In genomic region chr9:95135756-95136155, GRCh38 we compare ENCODE assay signal across 28 cellular contexts.
"Had no signal": no experiment of that assay in that cellular context is flagged by ENCODE, and none has a peak within 500 bp of the region (broad histone marks: within the 10 kb centered on the region; RNA-seq: fewer than 3 reads in every experiment).

No MANE protein-coding gene starts in this region.

- H3K27ac Mint-ChIP-seq: dendritic cell treated with granulocyte-macrophage colony-stimulating factor and Interleukin-4, amounts not matched to agents 40 ng/mL and 50 ng/mL, for 4 days; effector memory CD8-positive, alpha-beta T cell; endodermal cell had no signal

- H3K9me3 Mint-ChIP-seq: dendritic cell treated with granulocyte-macrophage colony-stimulating factor and Interleukin-4, amounts not matched to agents 40 ng/mL and 50 ng/mL, for 4 days; effector memory CD8-positive, alpha-beta T cell; endodermal cell had no signal

- H3K9me3 ChIP-seq: colonic mucosa, esophagus muscularis mucosa, esophagus squamous epithelium, gastrocnemius medialis, gastroesophageal sphincter, heart left ventricle, heart right ventricle had no signal

- H3K4me3 Mint-ChIP-seq: dendritic cell treated with granulocyte-macrophage colony-stimulating factor and Interleukin-4, amounts not matched to agents 40 ng/mL and 50 ng/mL, for 4 days; effector memory CD8-positive, alpha-beta T cell; endodermal cell had no signal

- ATAC-seq: effector memory CD8-positive, alpha-beta T cell; esophagus mucosa; foreskin keratinocyte; gastrocnemius medialis; gastroesophageal sphincter; heart left ventricle; heart right ventricle had no signal

- H3K36me3 ChIP-seq: colonic mucosa, esophagus squamous epithelium, gastrocnemius medialis, heart left ventricle had no signal

- H3K27ac ChIP-seq: colonic mucosa, coronary artery, dorsolateral prefrontal cortex, epithelial cell of prostate, esophagus muscularis mucosa, esophagus squamous epithelium, foreskin keratinocyte, gastrocnemius medialis, gastroesophageal sphincter, heart left ventricle, heart right ventricle had no signal

- H3K27me3 ChIP-seq: colonic mucosa, dorsolateral prefrontal cortex, esophagus muscularis mucosa, esophagus squamous epithelium, foreskin keratinocyte, gastrocnemius medialis, gastroesophageal sphincter, heart left ventricle, heart right ventricle had no signal

- H3K4me3 ChIP-seq: colonic mucosa, coronary artery, dorsolateral prefrontal cortex, esophagus muscularis mucosa, esophagus squamous epithelium, gastrocnemius medialis, gastroesophageal sphincter, heart left ventricle, heart right ventricle had no signal

- H3K27me3 Mint-ChIP-seq: dendritic cell treated with granulocyte-macrophage colony-stimulating factor and Interleukin-4, amounts not matched to agents 40 ng/mL and 50 ng/mL, for 4 days; effector memory CD8-positive, alpha-beta T cell had no signal

- FAIRE-seq: colon, endometrium, frontal cortex had no signal

- DNase-seq: colonic mucosa; cortex of kidney; dermis blood vessel endothelial cell; dorsolateral prefrontal cortex; effector CD4-positive, alpha-beta T cell; effector CD8-positive, alpha-beta T cell; effector memory CD4-positive, alpha-beta T cell; effector memory CD8-positive, alpha-beta T cell; endodermal cell; erythroblast; esophagus squamous epithelium; foreskin fibroblast; foreskin keratinocyte; foreskin melanocyte; gastrocnemius medialis; glutamatergic neuron; head of caudate nucleus; heart left ventricle; heart right ventricle had no signal

- H3K4me1 ChIP-seq: foreskin keratinocyte had no signal
